Comparison of ENCODE assay signal across 17 cellular contexts in genomic region chr17:45345246-45345553, GRCh38. TPM values are rescaled to one million over a fixed set of nuclear protein-coding genes. Genes with fewer than 3 reads are reported as not detected.
DNase-seq lines count a peak whose midpoint lies in the region; ATAC-seq, FAIRE-seq and TF ChIP-seq lines count a peak whose summit lies in the region.
"Had no signal": no experiment of that assay in that cellular context is flagged by ENCODE, and none has a peak within 500 bp of the region (broad histone marks: within the 10 kb centered on the region; RNA-seq: fewer than 3 reads in every experiment).

No MANE protein-coding gene starts in this region.

- no peak overlapping the region for H3K9ac ChIP-seq in H1 (replicated peaks in 1 of 4; ENCODE audit: extremely low read depth in 1 of 4, low read depth in 3 of 4, low read length in 3 of 4)

- 0 out of 2 replicates have a peak overlapping the region, but pooled peaks have one; percentile 5 for H2AFZ ChIP-seq in H1 (ENCODE audit: low read length)

- no peaks in the 10 kb centered on the region for H3K27me3 ChIP-seq in breast epithelium
- no peaks in the 10 kb centered on the region for H3K27me3 ChIP-seq in H1 (replicated peaks in 1 of 4; ENCODE audit: control insufficient read depth in 3 of 4, extremely low read depth in 1 of 4, insufficient read depth in 3 of 4, low read length in 3 of 4)
- H3K27me3 ChIP-seq in muscle layer of duodenum (ENCODE audit: low read depth, low read length), result no peaks in the 10 kb centered on the region
- no peaks in the 10 kb centered on the region for H3K27me3 ChIP-seq in upper lobe of right lung
- H3K27me3 ChIP-seq: tibial nerve had no signal

- H3K4me1 Mint-ChIP-seq in MCF 10A (ENCODE audit: insufficient read depth, unreplicated experiment), result peaks cover 8% of the 10 kb centered on the region

- no peaks in the 10 kb centered on the region for H3K36me3 Mint-ChIP-seq in MCF 10A (ENCODE audit: insufficient read depth, unreplicated experiment)

- ATAC-seq in upper lobe of right lung, result peak; percentile 24
- no peak for ATAC-seq in GM21423 (IDR thresholded peaks at IDR 0.05; ENCODE audit: unreplicated experiment)

- peak in 1 of 2 donors; percentile 35 for DNase-seq in breast epithelium (ENCODE audit: low spot score in 2 of 2)
- no peak for DNase-seq in MCF 10A (ENCODE audit: unreplicated experiment)
- DNase-seq in H1 (ENCODE audit: low read depth in 1 of 2, low spot score in 2 of 2), result no peak
- DNase-seq in upper lobe of right lung, result peak; percentile 20
- DNase-seq in NCI-H345 (lab: John Stamatoyannopoulos, UW), result no peak
- DNase-seq in NCI-H1694 treated with DMSO at 0.1 percent for 48 hours (lab: John Stamatoyannopoulos, UW), result no peak
- DNase-seq: activated CD4-positive, alpha-beta T cell treated with anti-CD3 and anti-CD28 coated beads, Interleukin-2, amount 50 U/mL, for 1 hour; COR-L47; cortex of kidney; mammary epithelial cell; NCI-H2081 treated with DMSO at 0.1 percent for 48 hours; stimulated activated CD4-positive, alpha-beta T cell treated with anti-CD3 and anti-CD28 coated beads, Interleukin-15, amount 100 ng/mL, for 24 hours had no signal

- H4K91ac ChIP-seq in H1 (replicated peaks; ENCODE audit: insufficient read length, low read length), result no peak overlapping the region

- no peaks in the 10 kb centered on the region for H3K9me3 Mint-ChIP-seq in MCF 10A (ENCODE audit: unreplicated experiment)
- H3K9me3 Mint-ChIP-seq: activated T-helper 1 cell treated with anti-CD3 and anti-CD28 coated beads, Interleukin-12 subunit alpha, Interleukin-12 subunit beta, Interleukin-2, Interleukin-4 antibody, amounts not matched to agents 30 ng/mL and 10 ng/mL and 1 ng/mL, durations not matched to agents 14 hours and 24 hours and 36 hours had no signal

- TF ChIP-seq CTCF in breast epithelium (IDR thresholded peaks at IDR 0.05) (no peak), MCF 10A (IDR thresholded peaks at IDR 0.05; ENCODE audit: unreplicated experiment) (no peak), H1 (IDR thresholded peaks at IDR 0.05; ENCODE audit: control extremely low read depth in 1 of 3, insufficient read depth in 1 of 3, low read depth in 1 of 3, low read length in 3 of 3) (no peak), upper lobe of right lung (IDR thresholded peaks at IDR 0.05) (no peak)

- intact Hi-C loops in breast epithelium (cut with DNase I; ENCODE audit: low total_unique reads), result no loop called here
- intact Hi-C loops in MCF 10A (cut with micrococcal nuclease), result no loop called here
- intact Hi-C loops in upper lobe of right lung (cut with DNase I), result no loop called here

- 0 out of 2 replicates have a peak overlapping the region, but pooled peaks have one; percentile 24 for H2AK5ac ChIP-seq in H1 (ENCODE audit: low read depth, low read length)

- no peak overlapping the region for H3K56ac ChIP-seq in H1 (replicated peaks; ENCODE audit: insufficient read length, low read depth, low read length)

- H3K36me3 ChIP-seq in breast epithelium, result no peaks in the 10 kb centered on the region
- H3K36me3 ChIP-seq in H1 (ENCODE audit: control insufficient read depth in 2 of 4, insufficient read depth in 4 of 4, low read length in 3 of 4), result no peaks in the 10 kb centered on the region
- no peaks in the 10 kb centered on the region for H3K36me3 ChIP-seq in muscle layer of duodenum (ENCODE audit: control insufficient read depth in 1 of 2, insufficient read depth in 2 of 2, low read length in 2 of 2)
- H3K36me3 ChIP-seq in upper lobe of right lung, result no peaks in the 10 kb centered on the region
- H3K36me3 ChIP-seq: tibial nerve had no signal

- H2BK5ac ChIP-seq in H1 (ENCODE audit: low read depth, low read length), result no peak overlapping the region

- no peak overlapping the region for H4K8ac ChIP-seq in H1 (ENCODE audit: extremely low read depth, insufficient read depth, low read length)

- no peak overlapping the region for H3K18ac ChIP-seq in H1 (ENCODE audit: extremely low read depth, low read length)

- H2BK120ac ChIP-seq in H1 (replicated peaks; ENCODE audit: low read depth, low read length), result no peak overlapping the region

- peak overlapping the region; percentile 40 to 84 for H3K27ac ChIP-seq in breast epithelium
- no peak overlapping the region for H3K27ac ChIP-seq in H1 (ENCODE audit: low read depth, low read length)
- peak overlapping the region; percentile 6 for H3K27ac ChIP-seq in muscle layer of duodenum (ENCODE audit: low read length)
- peak overlapping the region; percentile 63 for H3K27ac ChIP-seq in upper lobe of right lung

- H3K4me3 Mint-ChIP-seq in MCF 10A (ENCODE audit: unreplicated experiment), result no peak overlapping the region
- H3K4me3 Mint-ChIP-seq: activated T-helper 1 cell treated with anti-CD3 and anti-CD28 coated beads, Interleukin-12 subunit alpha, Interleukin-12 subunit beta, Interleukin-2, Interleukin-4 antibody, amounts not matched to agents 30 ng/mL and 10 ng/mL and 1 ng/mL, durations not matched to agents 14 hours and 24 hours and 36 hours had no signal

- H3K27me3 Mint-ChIP-seq in MCF 10A (ENCODE audit: insufficient read depth, unreplicated experiment), result no peaks in the 10 kb centered on the region

- no peak for TF ChIP-seq EP300 in H1 (IDR thresholded peaks at IDR 0.05; ENCODE audit: borderline replicate concordance in 1 of 2, low read depth in 2 of 2, low read length in 2 of 2)

- H2BK12ac ChIP-seq in H1 (ENCODE audit: low read depth, low read length), result peak overlapping the region; percentile 50; the same call in 1 of the 2 replicates

- no peak overlapping the region for H3K4ac ChIP-seq in H1 (replicated peaks; ENCODE audit: insufficient read length, low read depth, low read length)

- WGBS in H1 (ENCODE audit: extremely low coverage in 1 of 2, insufficient coverage in 1 of 2, insufficient read length in 1 of 2, insufficient replicate concordance in 2 of 2, low coverage in 1 of 2, low lambda C conversion rate in 2 of 2, missing lambda C conversion rate in 1 of 2), 2 experiments, result 96% methylated on average over 3 of the region's 3 CpGs; no CpG with 5 or more reads in 1 of the 2 experiments

- POLR2A ChIA-PET in MCF 10A (lab: Yijun Ruan, JAX), result interaction anchor here (0.9 kb wide), 1 partner anchor 10 kb away, joined by 3 read pairs; no protein-coding TSS in a partner anchor
- POLR2A ChIA-PET in H1 (lab: Charles Lee; ENCODE audit: partially characterized antibody), result interaction anchor here (1.1 kb wide), 1 partner anchor 29 kb away, joined by 5 read pairs; the partner anchor contains the start of gene MAP3K14

- no peaks in the 10 kb centered on the region for H3K79me2 ChIP-seq in H1 (ENCODE audit: control insufficient read depth in 1 of 2, insufficient read depth in 2 of 2, low read length in 2 of 2)

- no peak overlapping the region for H3K14ac ChIP-seq in H1 (ENCODE audit: insufficient read length)

- TF ChIP-seq POLR2A in breast epithelium (IDR thresholded peaks at IDR 0.05) (no peak), H1 (IDR thresholded peaks at IDR 0.05; ENCODE audit: control extremely low read depth in 1 of 2, low read depth in 2 of 2, low read length in 2 of 2) (no peak)

- no peak for TF ChIP-seq RAD21 in H1 (IDR thresholded peaks at IDR 0.05 in 1 of 2, conservative IDR thresholded peaks at IDR 0.05 in 1 of 2; ENCODE audit: low read depth in 2 of 2, low read length in 2 of 2)

- H4K5ac ChIP-seq in H1 (ENCODE audit: insufficient read length, low read depth, low read length), result no peak overlapping the region

- H3K9me3 ChIP-seq in breast epithelium (no peaks in the 10 kb centered on the region), H1 (ENCODE audit: insufficient read depth in 2 of 2, low read depth in 1 of 2, low read length in 1 of 2) (no peaks in the 10 kb centered on the region), muscle layer of duodenum (ENCODE audit: control insufficient read depth in 1 of 2, low read length in 2 of 2) (no peaks in the 10 kb centered on the region), upper lobe of right lung (no peaks in the 10 kb centered on the region)
- H3K9me3 ChIP-seq: tibial nerve had no signal

- H3K4me2 ChIP-seq in H1 (ENCODE audit: insufficient read depth in 1 of 2, low read depth in 2 of 2, low read length in 2 of 2), result no peak overlapping the region

- H3K4me1 ChIP-seq in breast epithelium, result peaks cover 0 to 4% of the 10 kb centered on the region in 2 donors
- peaks cover 2 to 8% (median 4%) of the 10 kb centered on the region in 4 experiments; a peak in 6 of 7 replicates for H3K4me1 ChIP-seq in H1 (replicated peaks in 1 of 4; ENCODE audit: control insufficient read depth in 3 of 4, insufficient read depth in 4 of 4, low read length in 3 of 4)
- peaks cover 4 to 10% of the 10 kb centered on the region in 2 donors for H3K4me1 ChIP-seq in muscle layer of duodenum (ENCODE audit: control insufficient read depth in 1 of 2, insufficient read depth in 2 of 2, low read length in 2 of 2)
- H3K4me1 ChIP-seq in upper lobe of right lung, result peaks cover 8% of the 10 kb centered on the region

- H3K4me3 ChIP-seq in breast epithelium, result no peak overlapping the region
- no peak overlapping the region for H3K4me3 ChIP-seq in H1 (ENCODE audit: extremely low read depth in 1 of 4, insufficient read depth in 2 of 4, low read depth in 3 of 4, low read length in 4 of 4)
- H3K4me3 ChIP-seq in muscle layer of duodenum (ENCODE audit: low read depth in 1 of 2, low read length in 2 of 2), result no peak overlapping the region
- H3K4me3 ChIP-seq in upper lobe of right lung, result no peak overlapping the region
- H3K4me3 ChIP-seq: tibial nerve had no signal

- FAIRE-seq in H1 (lab: Jason Lieb, UNC), result no peak
- FAIRE-seq: GM19239 had no signal

- no peaks in the 10 kb centered on the region for H4K20me1 ChIP-seq in H1 (replicated peaks in 1 of 2; ENCODE audit: control insufficient read depth in 1 of 2, insufficient read depth in 2 of 2, low read length in 2 of 2)

- no TSS peak for BruUV-seq in MCF 10A (replicated peaks; lab: Mats Ljungman, UMichigan)

- CTCF ChIA-PET in MCF 10A (lab: Yijun Ruan, JAX) (interaction anchor here (0.6 to 1.1 kb wide), 4 partner anchors 15 to 83 kb away, joined by 3 to 5 read pairs (median 3); no protein-coding TSS in a partner anchor), H1 (lab: Charles Lee; ENCODE audit: partially characterized antibody) (interaction anchor here (0.8 to 1.7 kb wide), 6 partner anchors 9 to 89 kb away, joined by 3 to 8 read pairs (median 3); no protein-coding TSS in a partner anchor)

- H2BK20ac ChIP-seq in H1 (ENCODE audit: low read length), result 0 out of 2 replicates have a peak overlapping the region, but pooled peaks have one; percentile 32

- no peak overlapping the region for H3K23ac ChIP-seq in H1 (ENCODE audit: insufficient read length)

- H3K23me2 ChIP-seq in H1 (ENCODE audit: low read depth, low read length), result no peaks in the 10 kb centered on the region

- no peaks in the 10 kb centered on the region for H3K79me1 ChIP-seq in H1 (ENCODE audit: low read depth, low read length)

- H2BK15ac ChIP-seq in H1 (ENCODE audit: low read length), result no peak overlapping the region

- no peak overlapping the region for H3K27ac Mint-ChIP-seq in MCF 10A (ENCODE audit: low read depth, unreplicated experiment)
- H3K27ac Mint-ChIP-seq: activated T-helper 1 cell treated with anti-CD3 and anti-CD28 coated beads, Interleukin-12 subunit alpha, Interleukin-12 subunit beta, Interleukin-2, Interleukin-4 antibody, amounts not matched to agents 30 ng/mL and 10 ng/mL and 1 ng/mL, durations not matched to agents 14 hours and 24 hours and 36 hours had no signal

RNA-seq across cellular contexts. Expression of gene MAP3K14, which starts 28.4 kb away (rescaled TPM):
- 10 to 100 TPM in 1 of 3 donors, 1 to 10 TPM in 2; 4.3 to 12.3 (median 6.9) TPM for total RNA-seq in breast epithelium
- 5.3 and 9.2 TPM in 2 replicates for total RNA-seq in MCF 10A (2022)
- 6.1 and 6.7 TPM in 2 replicates for total RNA-seq in H1 (2021; fragmentation: NEBNext Ultra II Directional; extraction: Animal tissue kit (Norgen Biotek cat#: 25700))
- polyA plus RNA-seq in H1 (2011; rRNA removed), result 5.2 and 6.4 TPM in 2 replicates
- 4.3 TPM for polyA plus RNA-seq in H1 (2011; cell fraction: cytosol; rRNA removed)
- polyA plus RNA-seq in H1 (2011; cell fraction: nucleus; rRNA removed), result 9.5 TPM
- 5.2 to 7.2 TPM (median 7.0 TPM) in 4 replicates for polyA plus RNA-seq in H1 (2012, experiment 1 of 2)
- 6.0 TPM for polyA plus RNA-seq in H1 (2012, experiment 2 of 2)
- polyA plus RNA-seq in H1 (2013, experiment 1 of 2), result 3.5 TPM
- polyA plus RNA-seq in H1 (2013, experiment 2 of 2), result 3.3 TPM
- 3.9 and 4.4 TPM in 2 replicates for polyA minus RNA-seq in H1 (2011; rRNA and poly(A)+ RNA removed)
- 3.0 TPM for polyA minus RNA-seq in H1 (2011; cell fraction: cytosol; rRNA and poly(A)+ RNA removed)
- 5.4 TPM for polyA minus RNA-seq in H1 (2011; cell fraction: nucleus; rRNA and poly(A)+ RNA removed)
- 9.9 TPM for total RNA-seq in upper lobe of right lung
